9 cellular contexts compared by ENCODE assay signal in genomic region chr1:55150880-55151582, GRCh38.
DNase-seq lines count a peak whose midpoint lies in the region; ATAC-seq, FAIRE-seq and TF ChIP-seq lines count a peak whose summit lies in the region.
"Had no signal": no experiment of that assay in that cellular context is flagged by ENCODE, and none has a peak within 500 bp of the region (broad histone marks: within the 10 kb centered on the region; RNA-seq: fewer than 3 reads in every experiment).

No MANE protein-coding gene starts in this region.

- FAIRE-seq in colon (lab: Jason Lieb, UNC), result peak; percentile 51

- peaks cover 75% of the 10 kb centered on the region for H3K36me3 ChIP-seq in BLaER1
- peaks cover 30 to 44% of the 10 kb centered on the region in 2 donors for H3K36me3 ChIP-seq in ascending aorta

- TF ChIP-seq CTCF in ascending aorta (IDR thresholded peaks at IDR 0.05), result no peak

- H3K4me2 ChIP-seq in BLaER1, result peak overlapping the region; percentile 39

- no peaks in the 10 kb centered on the region for H4K20me1 ChIP-seq in BLaER1

- H3K9me3 ChIP-seq in BLaER1 (no peaks in the 10 kb centered on the region), ascending aorta (no peaks in the 10 kb centered on the region)
- H3K9me3 ChIP-seq: body of pancreas had no signal

- no peak overlapping the region for H3K4me3 ChIP-seq in BLaER1
- H3K4me3 ChIP-seq in ascending aorta, result no peak overlapping the region
- H3K4me3 ChIP-seq: body of pancreas had no signal

- ATAC-seq in GM19043 (IDR thresholded peaks at IDR 0.05; ENCODE audit: low read depth, unreplicated experiment) (peak; percentile 76), HG03378 (IDR thresholded peaks at IDR 0.05; ENCODE audit: unreplicated experiment) (peak; percentile 73)
- ATAC-seq: body of pancreas had no signal

- H3K27me3 ChIP-seq in BLaER1 (no peaks in the 10 kb centered on the region), ascending aorta (no peaks in the 10 kb centered on the region)
- H3K27me3 ChIP-seq: body of pancreas had no signal

- intact Hi-C loops in ascending aorta (cut with DNase I), result no loop called here

- no peak overlapping the region for H3K9ac ChIP-seq in BLaER1

- peaks cover 14% of the 10 kb centered on the region for H3K4me1 ChIP-seq in BLaER1
- no peaks in the 10 kb centered on the region for H3K4me1 ChIP-seq in ascending aorta
- H3K4me1 ChIP-seq: body of pancreas had no signal

- DNase-seq in ascending aorta (ENCODE audit: low spot score in 2 of 2) (no peak), NCI-H510A treated with DMSO at 0.1 percent for 48 hours (lab: John Stamatoyannopoulos, UW) (no peak), NCI-H226 (no peak), DMS79 (lab: John Stamatoyannopoulos, UW) (no peak)

- H3K27ac ChIP-seq in BLaER1, result no peak overlapping the region
- no peak overlapping the region for H3K27ac ChIP-seq in ascending aorta
